ENCODE assay signal across 8 cellular contexts in genomic region chr18:9474103-9474982, GRCh38. TPM values are rescaled to one million over a fixed set of nuclear protein-coding genes. Genes with fewer than 3 reads are reported as not detected.
DNase-seq lines count a peak whose midpoint lies in the region; ATAC-seq and TF ChIP-seq lines count a peak whose summit lies in the region.

No MANE protein-coding gene starts in this region.

- TF ChIP-seq POLR2A in adrenal gland (IDR thresholded peaks at IDR 0.05): no peak

- ATAC-seq in right cardiac atrium: peak; percentile 86 to 90
- peak; percentile 86 for ATAC-seq in sciatic nerve
- no peak for ATAC-seq in GM21423 (IDR thresholded peaks at IDR 0.05; ENCODE audit: unreplicated experiment)

- TF ChIP-seq CTCF in adrenal gland (IDR thresholded peaks at IDR 0.05): peak in 1 of 6 experiments; percentile 12

- H3K27me3 ChIP-seq in adrenal gland (no peaks in the 10 kb centered on the region), right cardiac atrium (ENCODE audit: control insufficient read depth, insufficient read depth) (no peaks in the 10 kb centered on the region)

- H3K36me3 ChIP-seq in adrenal gland (replicated peaks in 1 of 2): no peaks in the 10 kb centered on the region

- DNase-seq in SIG-M5 treated with dmso at 0.1 percent for 504 hours (lab: John Stamatoyannopoulos, UW; ENCODE audit: unreplicated experiment) (peak; percentile 67), SIG-M5 (lab: John Stamatoyannopoulos, UW) (no peak), NCI-H146 treated with DMSO at 0.1 percent for 48 hours (lab: John Stamatoyannopoulos, UW; ENCODE audit: unreplicated experiment) (peak; percentile 96), adrenal gland (peak in 2 of 7 donors; percentile 6 to 51), right cardiac atrium (peak in 1 of 3 donors; percentile 33), sciatic nerve (ENCODE audit: low spot score) (no peak), NCI-H524 treated with DMSO at 0.1 percent for 48 hours (lab: John Stamatoyannopoulos, UW) (no peak)

- H3K9me3 ChIP-seq in adrenal gland (replicated peaks in 1 of 3): no peaks in the 10 kb centered on the region
- no peaks in the 10 kb centered on the region for H3K9me3 ChIP-seq in right cardiac atrium (ENCODE audit: control insufficient read depth, low read length)

- intact Hi-C loops in adrenal gland (cut with DNase I) (no loop called here), right cardiac atrium (cut with DNase I) (no loop called here), sciatic nerve (cut with DNase I) (no loop called here)

- H3K4me3 ChIP-seq in adrenal gland (peak overlapping the region; percentile 38 to 94 (median 66)), right cardiac atrium (ENCODE audit: low read length) (peak overlapping the region; percentile 32)

- 27 to 57% (median 28%) methylated on average over 22 to 37 of the region's 37 CpGs for WGBS in adrenal gland, 4 donors
- 25% methylated on average over 37 of the region's 37 CpGs for WGBS in right cardiac atrium

- H3K27ac ChIP-seq in adrenal gland (peak overlapping the region; percentile 70 to 93 (median 88)), right cardiac atrium (ENCODE audit: low read length) (peak overlapping the region; percentile 76)

- peaks cover 6 to 13% of the 10 kb centered on the region in 2 donors for H3K4me1 ChIP-seq in adrenal gland (replicated peaks in 1 of 2)
- peaks cover 3% of the 10 kb centered on the region for H3K4me1 ChIP-seq in right cardiac atrium (ENCODE audit: control insufficient read depth, insufficient read depth, low read length)

RNA-seq across cellular contexts. Expression of gene RALBP1, which starts 1.0 kb away (rescaled TPM):
- total RNA-seq in adrenal gland: 10 to 100 TPM; 36.7 to 59.4 (median 44.8) TPM
- polyA plus RNA-seq in adrenal gland: 10 to 100 TPM; 22.5 to 56.9 (median 24.6) TPM
- 10 to 100 TPM; 44.9 to 57.5 (median 48.6) TPM for total RNA-seq in right cardiac atrium
- polyA plus RNA-seq in right cardiac atrium: 32.4 TPM
- 74.2 TPM for total RNA-seq in sciatic nerve

Comparison
In these comparisons a context has a peak if more than half of its experiments do, and no peak if none do; other contexts are left out.
1. DNase-seq: peak in SIG-M5 treated with dmso at 0.1 percent for 504 hours (single experiment) and NCI-H146 treated with DMSO at 0.1 percent for 48 hours (single experiment); none in SIG-M5 (single experiment), sciatic nerve (single experiment) and NCI-H524 treated with DMSO at 0.1 percent for 48 hours (single experiment).